Comparison of ENCODE assay signal across 21 cellular contexts in genomic region chr7:26624431-26624830, GRCh38.
DNase-seq lines count a peak whose midpoint lies in the region; ATAC-seq and TF ChIP-seq lines count a peak whose summit lies in the region.
"Had no signal": no experiment of that assay in that cellular context is flagged by ENCODE, and none has a peak within 500 bp of the region (broad histone marks: within the 10 kb centered on the region; RNA-seq: fewer than 3 reads in every experiment).

No MANE protein-coding gene starts in this region.

- intact Hi-C loops in heart left ventricle (cut with DNase I), result no loop called here

- H3K4me1 Mint-ChIP-seq in neural progenitor cell, result peaks cover 8% of the 10 kb centered on the region
- H3K4me1 Mint-ChIP-seq in type B pancreatic cell (ENCODE audit: unreplicated experiment), result peaks cover 5% of the 10 kb centered on the region
- H3K4me1 Mint-ChIP-seq: CD14-positive monocyte; CD8-positive, alpha-beta memory T cell had no signal

- no peak overlapping the region for H3K27ac Mint-ChIP-seq in neural progenitor cell
- no peak overlapping the region for H3K27ac Mint-ChIP-seq in type B pancreatic cell
- H3K27ac Mint-ChIP-seq: CD4-positive, alpha-beta T cell; CD8-positive, alpha-beta memory T cell had no signal

- no peak overlapping the region for H3K4me2 ChIP-seq in neural progenitor cell
- H3K4me2 ChIP-seq: BLaER1 treated with 17β-estradiol and CSF1 and Interleukin-3, amounts not matched to agents 10 nM and 100 nM had no signal

- H3K9me3 Mint-ChIP-seq in neural progenitor cell, result no peaks in the 10 kb centered on the region
- no peaks in the 10 kb centered on the region for H3K9me3 Mint-ChIP-seq in type B pancreatic cell
- H3K9me3 Mint-ChIP-seq: CD4-positive, alpha-beta T cell; CD8-positive, alpha-beta memory T cell had no signal

- H2AFZ ChIP-seq in neural progenitor cell (replicated peaks), result peak overlapping the region; percentile 63

- no peak overlapping the region for H3K9ac ChIP-seq in neural progenitor cell
- H3K9ac ChIP-seq: BLaER1 treated with 17β-estradiol and CSF1 and Interleukin-3, amounts not matched to agents 10 nM and 100 nM had no signal

- H3K4me3 ChIP-seq in coronary artery, result no peak overlapping the region
- H3K4me3 ChIP-seq in neural progenitor cell, result no peak overlapping the region
- H3K4me3 ChIP-seq in heart left ventricle, result no peak overlapping the region
- H3K4me3 ChIP-seq: BLaER1 treated with 17β-estradiol and CSF1 and Interleukin-3, amounts not matched to agents 10 nM and 100 nM; GM12878 had no signal

- 76 to 81% (median 78%) methylated on average over 5 of the region's 5 CpGs for WGBS in heart left ventricle, 4 donors

- H3K27me3 Mint-ChIP-seq in neural progenitor cell (ENCODE audit: insufficient read depth, low read depth) (peaks cover 10% of the 10 kb centered on the region), type B pancreatic cell (peaks cover 14% of the 10 kb centered on the region)
- H3K27me3 Mint-ChIP-seq: CD4-positive, alpha-beta T cell had no signal

- H3K27me3 ChIP-seq in neural progenitor cell (no peaks in the 10 kb centered on the region), heart left ventricle (peaks cover 0 to 7% (median 0%) of the 10 kb centered on the region in 9 donors)
- H3K27me3 ChIP-seq: BLaER1 treated with 17β-estradiol and CSF1 and Interleukin-3, amounts not matched to agents 10 nM and 100 nM had no signal

- H3K4me1 ChIP-seq in neural progenitor cell (peaks cover 20% of the 10 kb centered on the region), heart left ventricle (no peaks in the 10 kb centered on the region)
- H3K4me1 ChIP-seq: BE2C; BLaER1 treated with 17β-estradiol and CSF1 and Interleukin-3, amounts not matched to agents 10 nM and 100 nM had no signal

- ATAC-seq in heart left ventricle (no peak), GM21786 (IDR thresholded peaks at IDR 0.05; ENCODE audit: unreplicated experiment) (no peak), HG03342 (IDR thresholded peaks at IDR 0.05; ENCODE audit: unreplicated experiment) (no peak)
- ATAC-seq: GM12878 had no signal

- DNase-seq in coronary artery (ENCODE audit: low spot score) (peak; percentile 36), neural progenitor cell (ENCODE audit: low spot score) (no peak), type B pancreatic cell (ENCODE audit: extremely low spot score, unreplicated experiment) (peak; percentile 27), heart left ventricle (no peak)
- DNase-seq: AML-193; BE2C; CD4-positive, alpha-beta T cell; CD8-positive, alpha-beta memory T cell; DMS 273 treated with DMSO at 0.1 percent for 48 hours; DMS79; EL; GDM1; GOT3; H7; HCEC 1CT had no signal

- H3K36me3 Mint-ChIP-seq in neural progenitor cell (no peaks in the 10 kb centered on the region), type B pancreatic cell (no peaks in the 10 kb centered on the region)
- H3K36me3 Mint-ChIP-seq: CD14-positive monocyte; CD8-positive, alpha-beta memory T cell had no signal

- H3K4me3 Mint-ChIP-seq in neural progenitor cell (no peak overlapping the region), type B pancreatic cell (no peak overlapping the region)
- H3K4me3 Mint-ChIP-seq: CD14-positive monocyte; CD4-positive, alpha-beta T cell; CD8-positive, alpha-beta memory T cell had no signal

- TF ChIP-seq POLR2A in heart left ventricle (IDR thresholded peaks at IDR 0.05), result no peak

- H3K36me3 ChIP-seq in neural progenitor cell (no peaks in the 10 kb centered on the region), heart left ventricle (no peaks in the 10 kb centered on the region)
- H3K36me3 ChIP-seq: BE2C; BLaER1 treated with 17β-estradiol and CSF1 and Interleukin-3, amounts not matched to agents 10 nM and 100 nM had no signal

- H3K27ac ChIP-seq in coronary artery (no peak overlapping the region), neural progenitor cell (no peak overlapping the region), heart left ventricle (no peak overlapping the region)
- H3K27ac ChIP-seq: 22Rv1; BLaER1 treated with 17β-estradiol and CSF1 and Interleukin-3, amounts not matched to agents 10 nM and 100 nM had no signal

- H3K9me3 ChIP-seq in neural progenitor cell (ENCODE audit: low read depth) (no peaks in the 10 kb centered on the region), heart left ventricle (no peaks in the 10 kb centered on the region)
- H3K9me3 ChIP-seq: BE2C had no signal

- no peaks in the 10 kb centered on the region for H3K79me2 ChIP-seq in neural progenitor cell (ENCODE audit: low read depth)

- TF ChIP-seq CTCF in coronary artery (IDR thresholded peaks at IDR 0.05) (no peak), neural progenitor cell (IDR thresholded peaks at IDR 0.05) (no peak), type B pancreatic cell (conservative IDR thresholded peaks at IDR 0.05) (no peak), heart left ventricle (IDR thresholded peaks at IDR 0.05) (no peak)

- no peaks in the 10 kb centered on the region for H3F3A ChIP-seq in neural progenitor cell (ENCODE audit: low read depth)

- H4K20me1 ChIP-seq in neural progenitor cell (ENCODE audit: low read depth), result no peaks in the 10 kb centered on the region
- H4K20me1 ChIP-seq: BLaER1 treated with 17β-estradiol and CSF1 and Interleukin-3, amounts not matched to agents 10 nM and 100 nM had no signal

Comparison
In these comparisons a context has a peak if more than half of its experiments do, and no peak if none do; other contexts are left out.
1. DNase-seq: peak in coronary artery (single experiment) and type B pancreatic cell (single experiment); none in neural progenitor cell (single experiment) and heart left ventricle (0 of 5).